ENCODE assay signal across 8 cellular contexts in genomic region chr7:1569016-1569415, GRCh38. TPM values are rescaled to one million over a fixed set of nuclear protein-coding genes. Genes with fewer than 3 reads are reported as not detected.
DNase-seq lines count a peak whose midpoint lies in the region; ATAC-seq, FAIRE-seq and TF ChIP-seq lines count a peak whose summit lies in the region.

No MANE protein-coding gene starts in this region.

- TF ChIP-seq CTCF in WERI-Rb-1 (IDR thresholded peaks at IDR 0.05; ENCODE audit: low read depth, low read length) (no peak), fibroblast of the aortic adventitia (IDR thresholded peaks at IDR 0.05; ENCODE audit: insufficient read depth, low read length) (no peak)

- peak in 2 of 3 donors; percentile 14 to 34 for DNase-seq in stimulated activated CD4-positive, alpha-beta T cell treated with anti-CD3 and anti-CD28 coated beads, Interleukin-12 subunit alpha, Interleukin-12 subunit beta, amount 100 ng/mL, for 48 hours (ENCODE audit: low read depth in 2 of 3, low spot score in 1 of 3)
- DNase-seq in stimulated activated CD4-positive, alpha-beta T cell treated with anti-CD3 and anti-CD28 coated beads, Interleukin-4, amount 100 ng/mL, for 4 hours: no peak
- DNase-seq in WERI-Rb-1 (no peak), fibroblast of the aortic adventitia (ENCODE audit: low read depth) (peak; percentile 24), skeletal muscle cell (ENCODE audit: low read depth) (no peak), GOT3 (lab: John Stamatoyannopoulos, UW) (no peak), HTR-8/SVneo (ENCODE audit: insufficient read length, low spot score) (no peak)

- peak overlapping the region; percentile 78; the same call in 1 of the 2 replicates for H3K4me3 ChIP-seq in WERI-Rb-1 (ENCODE audit: low read depth, low read length)
- peak overlapping the region; percentile 89 for H3K4me3 ChIP-seq in fibroblast of the aortic adventitia (ENCODE audit: low read depth, low read length)
- H3K4me3 ChIP-seq in skeletal muscle cell (ENCODE audit: low read depth, low read length): peak overlapping the region; percentile 91

- no peaks in the 10 kb centered on the region for H3K27me3 ChIP-seq in WERI-Rb-1 (ENCODE audit: insufficient read depth, low read depth, severe bottlenecking)

- no peak for FAIRE-seq in HTR-8/SVneo (lab: Jason Lieb, UNC)

- peak overlapping the region; percentile 90; the same call in 1 of the 2 replicates for H3K27ac ChIP-seq in WERI-Rb-1

- no peak for ATAC-seq in GM18517 (IDR thresholded peaks at IDR 0.05; ENCODE audit: unreplicated experiment)

- no peaks in the 10 kb centered on the region for H3K9me3 ChIP-seq in WERI-Rb-1 (ENCODE audit: severe bottlenecking)

- peaks cover 22% of the 10 kb centered on the region for H3K36me3 ChIP-seq in WERI-Rb-1

RNA-seq across cellular contexts. Expression of gene PSMG3, which starts 0.8 kb away (rescaled TPM):
- 6.6 and 20.5 TPM in 2 replicates for total RNA-seq in fibroblast of the aortic adventitia (ENCODE audit: low replicate concordance)

RNA-seq across cellular contexts. Expression of gene TMEM184A, which starts 13.0 kb away (rescaled TPM):
- total RNA-seq in fibroblast of the aortic adventitia (ENCODE audit: low replicate concordance): not detected in 2 replicates

RNA-seq across cellular contexts. Expression of gene MAFK, which starts 38.5 kb away (rescaled TPM):
- total RNA-seq in fibroblast of the aortic adventitia (ENCODE audit: low replicate concordance): 5.3 and 12.7 TPM in 2 replicates

Comparison
In these comparisons a context has a peak if more than half of its experiments do, and no peak if none do; other contexts are left out.
1. DNase-seq: peak in stimulated activated CD4-positive, alpha-beta T cell treated with anti-CD3 and anti-CD28 coated beads, Interleukin-12 subunit alpha, Interleukin-12 subunit beta, amount 100 ng/mL, for 48 hours (2 of 3) and fibroblast of the aortic adventitia (single experiment); none in stimulated activated CD4-positive, alpha-beta T cell treated with anti-CD3 and anti-CD28 coated beads, Interleukin-4, amount 100 ng/mL, for 4 hours (0 of 2), WERI-Rb-1 (single experiment), skeletal muscle cell (single experiment), GOT3 (single experiment) and HTR-8/SVneo (single experiment).
2. Peak in every context shown above with its lines, with median percentiles within 50 percentile points of each other: H3K4me3 ChIP-seq.